9 cellular contexts compared by ENCODE assay signal in genomic region chr7:460374-461117, GRCh38. TPM values are rescaled to one million over a fixed set of nuclear protein-coding genes. Genes with fewer than 3 reads are reported as not detected.
A peak's percentile ranks its signal among the peaks of the same experiment; 100 is the strongest.
DNase-seq lines count a peak whose midpoint lies in the region; ATAC-seq and TF ChIP-seq lines count a peak whose summit lies in the region.
"Had no signal": no experiment of that assay in that cellular context is flagged by ENCODE, and none has a peak within 500 bp of the region (broad histone marks: within the 10 kb centered on the region; RNA-seq: fewer than 3 reads in every experiment).

No MANE protein-coding gene starts in this region.

- H3K36me3 ChIP-seq in lower lobe of right lung = no peaks in the 10 kb centered on the region
- no peaks in the 10 kb centered on the region for H3K36me3 ChIP-seq in upper lobe of left lung
- H3K36me3 ChIP-seq: neutrophil had no signal

- H3K4me3 ChIP-seq in epithelial cell of proximal tubule (ENCODE audit: low read depth, low read length) (peak overlapping the region; percentile 38), lower lobe of right lung (no peak overlapping the region), upper lobe of left lung (no peak overlapping the region)
- H3K4me3 ChIP-seq: SK-N-MC had no signal

- intact Hi-C loops in lower lobe of right lung (cut with DNase I) = no loop called here

- H3K4me1 ChIP-seq in lower lobe of right lung (peaks cover 19% of the 10 kb centered on the region), upper lobe of left lung (peaks cover 9 to 21% (median 13%) of the 10 kb centered on the region in 4 donors)

- peak; percentile 45 to 62 for ATAC-seq in lower lobe of right lung
- peak; percentile 21 to 31 for ATAC-seq in upper lobe of left lung (ENCODE audit: low FRiP score in 2 of 2)
- no peak for ATAC-seq in GM19463 (IDR thresholded peaks at IDR 0.05; ENCODE audit: unreplicated experiment)

- no peak for TF ChIP-seq EP300 in upper lobe of left lung (IDR thresholded peaks at IDR 0.05)

- H3K27me3 ChIP-seq in lower lobe of right lung (ENCODE audit: low read depth) (no peaks in the 10 kb centered on the region), upper lobe of left lung (no peaks in the 10 kb centered on the region)
- H3K27me3 ChIP-seq: neutrophil had no signal

- no peak for TF ChIP-seq POLR2A in upper lobe of left lung (IDR thresholded peaks at IDR 0.05)

- DNase-seq in RPMI7951 (ENCODE audit: low read depth) (peak; percentile 87), epithelial cell of proximal tubule (ENCODE audit: low read depth) (no peak), lower lobe of right lung (peak; percentile 46), upper lobe of left lung (peak; percentile 29 to 61), NCI-H146 (lab: John Stamatoyannopoulos, UW) (no peak), GOT3 (lab: John Stamatoyannopoulos, UW) (no peak)

- TF ChIP-seq CTCF in epithelial cell of proximal tubule (conservative IDR thresholded peaks at IDR 0.05; ENCODE audit: low read depth, low read length) (no peak), lower lobe of right lung (IDR thresholded peaks at IDR 0.05) (no peak), upper lobe of left lung (IDR thresholded peaks at IDR 0.05) (no peak)

- WGBS in upper lobe of left lung, 2 donors = 43 to 55% methylated on average over 3 to 24 of the region's 26 CpGs

- H3K27ac ChIP-seq in lower lobe of right lung (no peak overlapping the region), upper lobe of left lung (no peak overlapping the region)
- H3K27ac ChIP-seq: neutrophil, SK-N-MC had no signal

- H3K9me3 ChIP-seq in lower lobe of right lung = no peaks in the 10 kb centered on the region
- H3K9me3 ChIP-seq in upper lobe of left lung = no peaks in the 10 kb centered on the region
- H3K9me3 ChIP-seq: neutrophil had no signal

RNA-seq across cellular contexts. Expression of gene PDGFA, which starts 59.1 kb away (rescaled TPM):
- 48.1 and 54.1 TPM in 2 replicates for total RNA-seq in RPMI7951 (2014; rRNA removed; shearing (Covaris generic))
- total RNA-seq in epithelial cell of proximal tubule = 11.6 and 27.3 TPM in 2 replicates
- 27.1 TPM for total RNA-seq in lower lobe of right lung
- total RNA-seq in upper lobe of left lung = 10 to 100 TPM; 23.0 to 73.3 (median 44.6) TPM

Comparison
In these comparisons a context has a peak if more than half of its experiments do, and no peak if none do; other contexts are left out.
1. DNase-seq: peak in RPMI7951 (single experiment), lower lobe of right lung (single experiment) and upper lobe of left lung (2 of 2); none in epithelial cell of proximal tubule (single experiment), NCI-H146 (single experiment) and GOT3 (single experiment).